22 cellular contexts compared by ENCODE assay signal in the genomic region with DNA sequence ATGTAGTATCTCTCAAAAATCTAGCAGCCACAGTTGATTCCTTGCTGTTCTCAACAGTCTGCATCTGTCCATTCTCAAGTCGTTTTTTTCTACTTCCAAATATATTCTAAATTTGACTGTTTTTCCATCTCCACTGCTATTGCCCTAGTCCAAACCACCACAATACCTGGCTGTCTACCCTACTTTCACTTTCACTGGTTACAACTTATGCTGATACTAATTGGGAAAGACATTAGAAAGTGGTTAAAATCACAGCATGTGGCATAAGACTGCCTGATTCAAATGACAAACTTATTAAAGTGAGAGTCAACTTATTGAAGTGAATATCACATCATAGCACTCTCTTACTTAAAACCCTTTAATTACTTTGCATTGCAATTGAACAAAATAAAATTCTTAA.
DNase-seq lines count a peak whose midpoint lies in the region; ATAC-seq, FAIRE-seq and TF ChIP-seq lines count a peak whose summit lies in the region.
"Had no signal": no experiment of that assay in that cellular context is flagged by ENCODE, and none has a peak within 500 bp of the region (broad histone marks: within the 10 kb centered on the region; RNA-seq: fewer than 3 reads in every experiment).

No MANE protein-coding gene starts in this region.

- POLR2A ChIA-PET in K562 (lab: Yijun Ruan, JAX), result interaction anchor here (1.6 kb wide), 1 partner anchor 15 kb away, joined by 4 read pairs; no protein-coding TSS in a partner anchor

- peaks cover 19 to 23% of the 10 kb centered on the region in 2 donors for H3K36me3 Mint-ChIP-seq in activated naive CD4-positive, alpha-beta T cell treated with anti-CD3 and anti-CD28 coated beads, Interleukin-2, amount 50 U/mL, for 72 hours
- peaks cover 3% of the 10 kb centered on the region for H3K36me3 Mint-ChIP-seq in activated naive CD4-positive, alpha-beta T cell treated with anti-CD3 and anti-CD28 coated beads for 36 hours (ENCODE audit: low read depth)

- H3K79me2 ChIP-seq in Karpas-422 (ENCODE audit: low read length) (no peaks in the 10 kb centered on the region), K562 (ENCODE audit: control insufficient read depth, insufficient read depth, low read length) (no peaks in the 10 kb centered on the region)

- no peak overlapping the region for H3K9ac ChIP-seq in Karpas-422 (ENCODE audit: low read length)
- H3K9ac ChIP-seq in K562 (ENCODE audit: insufficient read depth in 1 of 2, low read depth in 2 of 2, low read length in 2 of 2), result no peak overlapping the region

- no peak for TF ChIP-seq POLR2A in K562 (conservative IDR thresholded peaks at IDR 0.05)

- no peak for TF ChIP-seq RAD21 in K562 (CRISPR knock-in tag; conservative IDR thresholded peaks at IDR 0.05 in 1 of 2, IDR thresholded peaks at IDR 0.05 in 1 of 2)

- H3K4me2 ChIP-seq in Karpas-422 (ENCODE audit: low read depth, low read length, poor library complexity, severe bottlenecking) (no peak overlapping the region), K562 (ENCODE audit: insufficient read depth, low read length) (no peak overlapping the region)
- H3K4me2 ChIP-seq: A549 had no signal

- no peak for DNase-seq in activated naive CD4-positive, alpha-beta T cell treated with anti-CD3 and anti-CD28 coated beads, Interleukin-2, amount 50 U/mL, for 72 hours (ENCODE audit: low spot score in 2 of 2)
- DNase-seq in activated naive CD4-positive, alpha-beta T cell treated with anti-CD3 and anti-CD28 coated beads for 36 hours, result no peak
- DNase-seq in Karpas-422, result no peak
- no peak for DNase-seq in K562 (ENCODE audit: extremely low read depth in 1 of 4, low spot score in 3 of 4)
- DNase-seq in stimulated activated naive CD8-positive, alpha-beta T cell treated with anti-CD3 and anti-CD28 coated beads, Interleukin-15, Interleukin-2, amounts not matched to agents 100 U/mL and 50 U/mL, for 24 hours, result no peak
- DNase-seq in head of caudate nucleus, result no peak
- no peak for DNase-seq in SHP77 (lab: John Stamatoyannopoulos, UW)
- DNase-seq: Calu3; CD8-positive, alpha-beta memory T cell; DMS153; H7; MM.1S; NCI-H1048; NCI-H1417 treated with DMSO at 0.1 percent for 48 hours; NCI-H187; NCI-H446 treated with DMSO at 0.1 percent for 48 hours; NCI-H526 treated with DMSO at 0.1 percent for 48 hours; PC-3; Right ventricle myocardium superior had no signal

- CTCF ChIA-PET in activated naive CD4-positive, alpha-beta T cell treated with anti-CD3 and anti-CD28 coated beads for 36 hours (lab: Charles Lee), result interaction anchor here (0.7 to 0.8 kb wide), 2 partner anchors 19 to 27 kb away, joined by 3 to 4 read pairs; no protein-coding TSS in a partner anchor
- CTCF ChIA-PET in K562 (lab: Yijun Ruan, JAX; ENCODE audit: low intra/inter-chr PET ratio), result no interaction called here

- no peak overlapping the region for H3K27ac Mint-ChIP-seq in activated naive CD4-positive, alpha-beta T cell treated with anti-CD3 and anti-CD28 coated beads, Interleukin-2, amount 50 U/mL, for 72 hours
- H3K27ac Mint-ChIP-seq in activated naive CD4-positive, alpha-beta T cell treated with anti-CD3 and anti-CD28 coated beads for 36 hours, result no peak overlapping the region
- H3K27ac Mint-ChIP-seq: CD8-positive, alpha-beta memory T cell had no signal

- no peaks in the 10 kb centered on the region for H3K9me1 ChIP-seq in K562 (ENCODE audit: control insufficient read depth, insufficient read depth, low read length)

- BruUV-seq in K562 (replicated peaks; lab: Mats Ljungman, UMichigan), result no TSS peak

- ATAC-seq in activated naive CD4-positive, alpha-beta T cell treated with anti-CD3 and anti-CD28 coated beads, Interleukin-2, amount 50 U/mL, for 72 hours, result peak; percentile 44 to 54
- no peak for ATAC-seq in K562
- peak; percentile 55 for ATAC-seq in stimulated activated naive CD8-positive, alpha-beta T cell treated with anti-CD3 and anti-CD28 coated beads, Interleukin-15, Interleukin-2, amounts not matched to agents 100 U/mL and 50 U/mL, for 24 hours
- no peak for ATAC-seq in GM18498 (IDR thresholded peaks at IDR 0.05; ENCODE audit: unreplicated experiment)
- ATAC-seq: A549, PC-3 had no signal

- no peaks in the 10 kb centered on the region for H3K27me3 Mint-ChIP-seq in activated naive CD4-positive, alpha-beta T cell treated with anti-CD3 and anti-CD28 coated beads for 36 hours (ENCODE audit: low read depth)

- no peaks in the 10 kb centered on the region for H3K36me3 ChIP-seq in Karpas-422 (ENCODE audit: insufficient read depth, low read length)
- H3K36me3 ChIP-seq in K562 (ENCODE audit: control insufficient read depth, insufficient read depth, low read length), result no peaks in the 10 kb centered on the region

- H3K4me3 ChIP-seq in Karpas-422 (ENCODE audit: low read length), result no peak overlapping the region
- H3K4me3 ChIP-seq in K562, result no peak overlapping the region
- H3K4me3 ChIP-seq: A549 had no signal

- peaks cover 27% of the 10 kb centered on the region for H3K4me1 Mint-ChIP-seq in activated naive CD4-positive, alpha-beta T cell treated with anti-CD3 and anti-CD28 coated beads for 36 hours (ENCODE audit: low read depth)

- no peak for TF ChIP-seq CTCF in K562 (IDR thresholded peaks at IDR 0.05 in 2 of 3, conservative IDR thresholded peaks at IDR 0.05 in 1 of 3; ENCODE audit: insufficient read depth in 2 of 3, low read depth in 1 of 3, low read length in 3 of 3)

- H3K4me1 ChIP-seq in Karpas-422 (ENCODE audit: low read length), result peaks cover 31% of the 10 kb centered on the region
- H3K4me1 ChIP-seq in K562 (replicated peaks in 1 of 2; ENCODE audit: control insufficient read depth in 2 of 2, insufficient read depth in 2 of 2, low read length in 2 of 2), result peaks cover 0 to 2% of the 10 kb centered on the region in 2 experiments; a peak in 1 of 5 replicates
- H3K4me1 ChIP-seq: A549 had no signal

- TF ChIP-seq EP300 in K562 (IDR thresholded peaks at IDR 0.05; ENCODE audit: low read length), result no peak

- in situ Hi-C loops in K562 (cut with MboI), result no loop called here

- intact Hi-C loops in activated naive CD4-positive, alpha-beta T cell treated with anti-CD3 and anti-CD28 coated beads for 36 hours (cut with micrococcal nuclease), result no loop called here
- intact Hi-C loops in K562 (cut with micrococcal nuclease) (no loop called here), head of caudate nucleus (cut with DNase I) (no loop called here)

- H2AFZ ChIP-seq in Karpas-422 (ENCODE audit: low read length), result peak overlapping the region; percentile 37; the same call in 1 of the 2 replicates
- peak overlapping the region; percentile 46 for H2AFZ ChIP-seq in K562 (ENCODE audit: low read depth, low read length)

- 0% methylated on average over 1 of the region's 1 CpG for WGBS in K562 (ENCODE audit: insufficient coverage, low coverage, missing lambda C conversion rate)

- no peaks in the 10 kb centered on the region for H3K9me2 ChIP-seq in Karpas-422 (replicated peaks; ENCODE audit: insufficient read depth, low read length)

- no peak overlapping the region for H3K4me3 Mint-ChIP-seq in activated naive CD4-positive, alpha-beta T cell treated with anti-CD3 and anti-CD28 coated beads for 36 hours

- no peak for FAIRE-seq in K562 (lab: Jason Lieb, UNC)
- FAIRE-seq: A549, G401.6 had no signal

- H3K27ac ChIP-seq in Karpas-422 (ENCODE audit: low read length) (no peak overlapping the region), K562 (ENCODE audit: extremely low read depth, low read depth, low read length) (no peak overlapping the region)
- H3K27ac ChIP-seq: A549 had no signal

- peaks cover 6 to 38% of the 10 kb centered on the region in 2 donors for H3K9me3 Mint-ChIP-seq in activated naive CD4-positive, alpha-beta T cell treated with anti-CD3 and anti-CD28 coated beads, Interleukin-2, amount 50 U/mL, for 72 hours
- peaks cover 11% of the 10 kb centered on the region for H3K9me3 Mint-ChIP-seq in activated naive CD4-positive, alpha-beta T cell treated with anti-CD3 and anti-CD28 coated beads for 36 hours

- no peaks in the 10 kb centered on the region for H3K27me3 ChIP-seq in Karpas-422 (ENCODE audit: low read length)
- H3K27me3 ChIP-seq in K562 (ENCODE audit: control insufficient read depth in 2 of 2, insufficient read depth in 2 of 2, low read length in 2 of 2), result no peaks in the 10 kb centered on the region

- H4K20me1 ChIP-seq in Karpas-422 (ENCODE audit: insufficient read depth, low read depth, low read length) (no peaks in the 10 kb centered on the region), K562 (replicated peaks; ENCODE audit: control insufficient read depth, insufficient read depth, low read length) (no peaks in the 10 kb centered on the region)

- no peaks in the 10 kb centered on the region for H3K9me3 ChIP-seq in Karpas-422 (ENCODE audit: low read length)
- H3K9me3 ChIP-seq in K562 (replicated peaks; ENCODE audit: control insufficient read depth, insufficient read depth, low read depth, low read length), result no peaks in the 10 kb centered on the region
- H3K9me3 ChIP-seq: A549 had no signal

TF ChIP-seq in K562, 482 proteins besides CTCF, POLR2A, EP300 and RAD21 (continues in another document):
- TF ChIP-seq ZNF384 (IDR thresholded peaks at IDR 0.05; ENCODE audit: low read depth, low read length), result no peak
- TF ChIP-seq HNRNPH1 (optimal IDR thresholded peaks at IDR 0.05; ENCODE audit: low read depth, low read length), result no peak
- TF ChIP-seq, protein P1, sequence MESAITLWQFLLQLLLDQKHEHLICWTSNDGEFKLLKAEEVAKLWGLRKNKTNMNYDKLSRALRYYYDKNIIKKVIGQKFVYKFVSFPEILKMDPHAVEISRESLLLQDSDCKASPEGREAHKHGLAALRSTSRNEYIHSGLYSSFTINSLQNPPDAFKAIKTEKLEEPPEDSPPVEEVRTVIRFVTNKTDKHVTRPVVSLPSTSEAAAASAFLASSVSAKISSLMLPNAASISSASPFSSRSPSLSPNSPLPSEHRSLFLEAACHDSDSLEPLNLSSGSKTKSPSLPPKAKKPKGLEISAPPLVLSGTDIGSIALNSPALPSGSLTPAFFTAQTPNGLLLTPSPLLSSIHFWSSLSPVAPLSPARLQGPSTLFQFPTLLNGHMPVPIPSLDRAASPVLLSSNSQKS (CRISPR knock-in tag; IDR thresholded peaks at IDR 0.05), result no peak
- TF ChIP-seq MAFK (IDR thresholded peaks at IDR 0.05; ENCODE audit: low read length), result no peak
- TF ChIP-seq ETV6 (IDR thresholded peaks at IDR 0.05; ENCODE audit: borderline replicate concordance in 1 of 2, low read depth in 2 of 2, low read length in 1 of 2), result no peak
- TF ChIP-seq ETV6 (CRISPR knock-in tag; IDR thresholded peaks at IDR 0.05; ENCODE audit: borderline replicate concordance), result no peak
- TF ChIP-seq, protein P2, sequence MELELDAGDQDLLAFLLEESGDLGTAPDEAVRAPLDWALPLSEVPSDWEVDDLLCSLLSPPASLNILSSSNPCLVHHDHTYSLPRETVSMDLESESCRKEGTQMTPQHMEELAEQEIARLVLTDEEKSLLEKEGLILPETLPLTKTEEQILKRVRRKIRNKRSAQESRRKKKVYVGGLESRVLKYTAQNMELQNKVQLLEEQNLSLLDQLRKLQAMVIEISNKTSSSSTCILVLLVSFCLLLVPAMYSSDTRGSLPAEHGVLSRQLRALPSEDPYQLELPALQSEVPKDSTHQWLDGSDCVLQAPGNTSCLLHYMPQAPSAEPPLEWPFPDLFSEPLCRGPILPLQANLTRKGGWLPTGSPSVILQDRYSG (tag; conservative IDR thresholded peaks at IDR 0.05; ENCODE audit: low read depth), result no peak

Comparison
In these comparisons a context has a peak if more than half of its experiments do, and no peak if none do; other contexts are left out.
1. ATAC-seq: peak in activated naive CD4-positive, alpha-beta T cell treated with anti-CD3 and anti-CD28 coated beads, Interleukin-2, amount 50 U/mL, for 72 hours (2 of 2) and stimulated activated naive CD8-positive, alpha-beta T cell treated with anti-CD3 and anti-CD28 coated beads, Interleukin-15, Interleukin-2, amounts not matched to agents 100 U/mL and 50 U/mL, for 24 hours (single experiment); none in K562 (single experiment) and GM18498 (single experiment).